ENCODE assay signal across 10 cellular contexts in the genomic region with DNA sequence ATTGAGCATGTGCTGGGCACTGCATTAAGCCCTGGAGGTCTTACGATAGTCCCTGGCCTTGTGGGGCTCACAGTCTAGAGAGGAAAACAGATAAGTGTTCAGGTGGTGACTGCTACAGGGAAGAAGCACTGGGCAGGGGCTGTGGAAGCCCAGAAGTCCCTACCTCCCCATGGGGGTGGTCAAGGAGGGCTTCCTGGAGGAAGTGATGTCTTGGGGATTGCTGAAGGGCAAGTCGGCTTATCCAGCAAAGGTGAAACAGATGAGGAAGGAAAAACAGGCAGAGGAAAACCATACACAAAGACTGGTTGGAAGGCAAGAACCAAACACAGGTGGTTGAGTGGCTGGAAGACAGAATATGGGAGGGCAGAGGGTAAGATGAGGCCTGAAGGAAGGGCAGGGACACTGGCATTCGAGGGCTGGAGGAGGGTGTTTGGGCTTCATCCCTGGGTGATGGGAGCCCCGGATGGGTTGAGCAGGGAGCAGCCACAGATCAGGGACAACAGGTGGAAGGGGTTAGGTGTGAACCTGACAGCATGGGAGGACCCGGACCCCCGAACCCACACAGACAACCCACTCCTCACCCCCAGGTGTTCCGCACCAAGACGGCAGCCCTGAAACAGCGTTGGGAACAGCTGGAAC. TPM values are rescaled to one million over a fixed set of nuclear protein-coding genes. Genes with fewer than 3 reads are reported as not detected.
DNase-seq lines count a peak whose midpoint lies in the region; ATAC-seq and TF ChIP-seq lines count a peak whose summit lies in the region.
"Had no signal": no experiment of that assay in that cellular context is flagged by ENCODE, and none has a peak within 500 bp of the region (broad histone marks: within the 10 kb centered on the region; RNA-seq: fewer than 3 reads in every experiment).

No MANE protein-coding gene starts in this region.

- CTCF ChIA-PET in CD8-positive, alpha-beta memory T cell (lab: Charles Lee), result interaction anchor here (1.1 to 3.3 kb wide), 9 partner anchors 13 to 174 kb away, joined by 3 to 25 read pairs (median 4); a partner anchor contains a TSS

- H3K4me1 ChIP-seq in CD8-positive, alpha-beta memory T cell (ENCODE audit: insufficient read depth, low read length), result peaks cover 22% of the 10 kb centered on the region
- peaks cover 9% of the 10 kb centered on the region for H3K4me1 ChIP-seq in colonic mucosa

- H3K9me3 Mint-ChIP-seq in CD8-positive, alpha-beta memory T cell, result peaks cover 0 to 2% (median 0%) of the 10 kb centered on the region in 5 donors

- no peaks in the 10 kb centered on the region for H3F3A ChIP-seq in neural cell (ENCODE audit: insufficient read depth, low read length, poor library complexity, severe bottlenecking)

- TF ChIP-seq RAD21 in neural cell (conservative IDR thresholded peaks at IDR 0.05), result no peak

- peak overlapping the region in 4 of 8 donors; percentile 1 to 81 (median 76) for H3K27ac Mint-ChIP-seq in CD8-positive, alpha-beta memory T cell

- H3K4me1 Mint-ChIP-seq in CD8-positive, alpha-beta memory T cell, result peaks cover 16 to 34% (median 26%) of the 10 kb centered on the region in 3 donors

- H4K20me1 ChIP-seq in neural cell (ENCODE audit: insufficient read depth), result no peaks in the 10 kb centered on the region

- H3K9me2 ChIP-seq in neural cell (ENCODE audit: insufficient read depth, low read length), result no peaks in the 10 kb centered on the region

- peaks cover 17 to 22% of the 10 kb centered on the region in 2 donors for H3K27me3 Mint-ChIP-seq in CD8-positive, alpha-beta memory T cell

- H3K9me3 ChIP-seq in CD8-positive, alpha-beta memory T cell (ENCODE audit: low read length), result no peaks in the 10 kb centered on the region
- H3K9me3 ChIP-seq in KOPT-K1 (ENCODE audit: insufficient read depth, low read length, poor library complexity, severe bottlenecking), result peaks cover 2% of the 10 kb centered on the region
- H3K9me3 ChIP-seq in colonic mucosa, result no peaks in the 10 kb centered on the region
- H3K9me3 ChIP-seq in neural cell (ENCODE audit: low read length), result no peaks in the 10 kb centered on the region
- H3K9me3 ChIP-seq: neutrophil had no signal

- H2AFZ ChIP-seq in neural cell (ENCODE audit: low read depth, low read length), result no peak overlapping the region

- no peak for DNase-seq in CD8-positive, alpha-beta memory T cell
- DNase-seq in colonic mucosa (no peak), NCI-H345 (lab: John Stamatoyannopoulos, UW) (no peak), anterior cingulate cortex (lab: John Stamatoyannopoulos, UW) (no peak), H4 (ENCODE audit: low spot score) (no peak)

- no peak for TF ChIP-seq CTCF in colonic mucosa (IDR thresholded peaks at IDR 0.05)
- no peak for TF ChIP-seq CTCF in neural cell (IDR thresholded peaks at IDR 0.05; ENCODE audit: poor library complexity, severe bottlenecking)

- peaks cover 5% of the 10 kb centered on the region for H3K27me3 ChIP-seq in CD8-positive, alpha-beta memory T cell (ENCODE audit: insufficient read depth, low read length, poor library complexity, severe bottlenecking)
- H3K27me3 ChIP-seq in colonic mucosa (peaks cover 14% of the 10 kb centered on the region), neural cell (ENCODE audit: insufficient read depth, low read depth, low read length) (peaks cover 41% of the 10 kb centered on the region)

- no peaks in the 10 kb centered on the region for H3K36me3 ChIP-seq in CD8-positive, alpha-beta memory T cell (ENCODE audit: insufficient read depth, low read length)
- H3K36me3 ChIP-seq in KOPT-K1 (ENCODE audit: insufficient read depth, low read length) (peaks cover 13% of the 10 kb centered on the region), colonic mucosa (no peaks in the 10 kb centered on the region), neural cell (ENCODE audit: insufficient read depth, low read length) (no peaks in the 10 kb centered on the region)

- no peak overlapping the region for H3K27ac ChIP-seq in CD8-positive, alpha-beta memory T cell (ENCODE audit: low read depth, low read length)
- H3K27ac ChIP-seq in KOPT-K1 (ENCODE audit: low read depth, low read length, poor library complexity, severe bottlenecking) (peak overlapping the region; percentile 77), colonic mucosa (no peak overlapping the region), neural cell (ENCODE audit: low read length) (no peak overlapping the region)
- H3K27ac ChIP-seq: neutrophil had no signal

- H3K4me3 Mint-ChIP-seq in CD8-positive, alpha-beta memory T cell, result peak overlapping the region; percentile 76 to 89 (median 80)

- ATAC-seq in HG02884 (IDR thresholded peaks at IDR 0.05; ENCODE audit: unreplicated experiment), result no peak

- POLR2A ChIA-PET in CD8-positive, alpha-beta memory T cell (lab: Charles Lee), result no interaction called here

- peaks cover 0 to 3% (median 3%) of the 10 kb centered on the region in 3 donors for H3K36me3 Mint-ChIP-seq in CD8-positive, alpha-beta memory T cell

- H3K9ac ChIP-seq in colonic mucosa (ENCODE audit: low read depth in 2 of 2, low read length in 2 of 2) (peak overlapping the region in 1 of 2 donors; percentile 12), neural cell (ENCODE audit: low read length) (no peak overlapping the region)

- TF ChIP-seq EP300 in neural cell (conservative IDR thresholded peaks at IDR 0.05; ENCODE audit: poor library complexity, severe bottlenecking), result no peak

- intact Hi-C loops in colonic mucosa (cut with DNase I), result loop anchor here (5.0 to 10.0 kb wide), 2 partner anchors 58 to 100 kb away; no protein-coding TSS in a partner anchor

- H3K79me2 ChIP-seq in neural cell (replicated peaks; ENCODE audit: insufficient read depth, low read length), result no peaks in the 10 kb centered on the region

- peak overlapping the region; percentile 27 for H3K4me2 ChIP-seq in neural cell (ENCODE audit: low read length)

- H3K4me3 ChIP-seq in CD8-positive, alpha-beta memory T cell (ENCODE audit: low read length), result peak overlapping the region; percentile 56
- H3K4me3 ChIP-seq in colonic mucosa (peak overlapping the region; percentile 42), neural cell (ENCODE audit: low read length) (peak overlapping the region; percentile 68)

TF ChIP-seq in neural cell, 6 proteins besides CTCF, POLR2A, EP300 and RAD21:
- TF ChIP-seq TAF1 (IDR thresholded peaks at IDR 0.05; ENCODE audit: low read depth) (no peak), POLR2AphosphoS5 (IDR thresholded peaks at IDR 0.05) (no peak), MXI1 (conservative IDR thresholded peaks at IDR 0.05; ENCODE audit: poor library complexity, severe bottlenecking) (no peak), SMC3 (conservative IDR thresholded peaks at IDR 0.05; ENCODE audit: poor library complexity) (no peak), EZH2 (IDR thresholded peaks at IDR 0.05; ENCODE audit: borderline replicate concordance, insufficient read depth, low read length, poor library complexity, severe bottlenecking) (no peak)
- TF ChIP-seq, protein P1, sequence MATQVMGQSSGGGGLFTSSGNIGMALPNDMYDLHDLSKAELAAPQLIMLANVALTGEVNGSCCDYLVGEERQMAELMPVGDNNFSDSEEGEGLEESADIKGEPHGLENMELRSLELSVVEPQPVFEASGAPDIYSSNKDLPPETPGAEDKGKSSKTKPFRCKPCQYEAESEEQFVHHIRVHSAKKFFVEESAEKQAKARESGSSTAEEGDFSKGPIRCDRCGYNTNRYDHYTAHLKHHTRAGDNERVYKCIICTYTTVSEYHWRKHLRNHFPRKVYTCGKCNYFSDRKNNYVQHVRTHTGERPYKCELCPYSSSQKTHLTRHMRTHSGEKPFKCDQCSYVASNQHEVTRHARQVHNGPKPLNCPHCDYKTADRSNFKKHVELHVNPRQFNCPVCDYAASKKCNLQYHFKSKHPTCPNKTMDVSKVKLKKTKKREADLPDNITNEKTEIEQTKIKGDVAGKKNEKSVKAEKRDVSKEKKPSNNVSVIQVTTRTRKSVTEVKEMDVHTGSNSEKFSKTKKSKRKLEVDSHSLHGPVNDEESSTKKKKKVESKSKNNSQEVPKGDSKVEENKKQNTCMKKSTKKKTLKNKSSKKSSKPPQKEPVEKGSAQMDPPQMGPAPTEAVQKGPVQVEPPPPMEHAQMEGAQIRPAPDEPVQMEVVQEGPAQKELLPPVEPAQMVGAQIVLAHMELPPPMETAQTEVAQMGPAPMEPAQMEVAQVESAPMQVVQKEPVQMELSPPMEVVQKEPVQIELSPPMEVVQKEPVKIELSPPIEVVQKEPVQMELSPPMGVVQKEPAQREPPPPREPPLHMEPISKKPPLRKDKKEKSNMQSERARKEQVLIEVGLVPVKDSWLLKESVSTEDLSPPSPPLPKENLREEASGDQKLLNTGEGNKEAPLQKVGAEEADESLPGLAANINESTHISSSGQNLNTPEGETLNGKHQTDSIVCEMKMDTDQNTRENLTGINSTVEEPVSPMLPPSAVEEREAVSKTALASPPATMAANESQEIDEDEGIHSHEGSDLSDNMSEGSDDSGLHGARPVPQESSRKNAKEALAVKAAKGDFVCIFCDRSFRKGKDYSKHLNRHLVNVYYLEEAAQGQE (IDR thresholded peaks at IDR 0.05; ENCODE audit: borderline replicate concordance), result no peak
TF ChIP-seq in neural cell: peak in this region for 0.

RNA-seq across cellular contexts. Expression of a gene that starts 2.8 kb away (rescaled TPM):
- under 1 TPM; 0.16 to 0.33 TPM for total RNA-seq in CD8-positive, alpha-beta memory T cell
- not detected for polyA plus RNA-seq in CD8-positive, alpha-beta memory T cell
- total RNA-seq in colonic mucosa, result under 1 TPM in 1 of 2 donors, not detected in 1; 0.20 TPM
- not detected in 2 replicates for polyA plus RNA-seq in neural cell
- polyA minus RNA-seq in neural cell, result not detected in 2 replicates
- total RNA-seq in H4 (2014; rRNA removed; shearing (Covaris generic)), result not detected in 2 replicates
- total RNA-seq: fibroblast of lung had no signal
- polyA plus RNA-seq: fibroblast of lung had no signal

RNA-seq across cellular contexts. Expression of a gene that starts 16.8 kb away (rescaled TPM):
- under 1 TPM; 0.51 to 0.72 TPM for total RNA-seq in CD8-positive, alpha-beta memory T cell
- 0.45 TPM for polyA plus RNA-seq in CD8-positive, alpha-beta memory T cell
- 10 to 100 TPM in 1 of 2 donors, 1 to 10 TPM in 1; 9.0 to 10.2 TPM for total RNA-seq in colonic mucosa
- 0.14 and 0.15 TPM in 2 replicates for polyA plus RNA-seq in neural cell
- polyA minus RNA-seq in neural cell, result not detected in 2 replicates
- total RNA-seq in H4 (2014; rRNA removed; shearing (Covaris generic)), result 0.08 TPM in 1 of 2 replicates, not detected in the other
- total RNA-seq: fibroblast of lung had no signal
- polyA plus RNA-seq: fibroblast of lung had no signal

RNA-seq across cellular contexts. Expression of a gene that starts 33.0 kb away (rescaled TPM):
- 100 to 1,000 TPM; 131 to 133 TPM for total RNA-seq in CD8-positive, alpha-beta memory T cell
- 47.7 TPM for polyA plus RNA-seq in CD8-positive, alpha-beta memory T cell
- total RNA-seq in colonic mucosa, result 10 to 100 TPM; 54.8 to 98.3 TPM
- polyA plus RNA-seq in neural cell, result 52.2 and 63.3 TPM in 2 replicates
- polyA minus RNA-seq in neural cell, result 26.1 and 28.0 TPM in 2 replicates
- total RNA-seq in H4 (2014; rRNA removed; shearing (Covaris generic)), result 24.4 and 45.0 TPM in 2 replicates

RNA-seq across cellular contexts. Expression of a gene that starts 33.2 kb away (rescaled TPM):
- 10 to 100 TPM; 21.1 to 22.5 TPM for total RNA-seq in CD8-positive, alpha-beta memory T cell
- polyA plus RNA-seq in CD8-positive, alpha-beta memory T cell, result 27.4 TPM
- 10 to 100 TPM; 13.9 to 26.9 TPM for total RNA-seq in colonic mucosa
- 22.8 and 23.3 TPM in 2 replicates for polyA plus RNA-seq in neural cell
- polyA minus RNA-seq in neural cell, result 21.4 and 23.9 TPM in 2 replicates
- total RNA-seq in H4 (2014; rRNA removed; shearing (Covaris generic)), result 17.9 and 20.8 TPM in 2 replicates
